Comparison of ENCODE assay signal across 8 cellular contexts in the genomic region with DNA sequence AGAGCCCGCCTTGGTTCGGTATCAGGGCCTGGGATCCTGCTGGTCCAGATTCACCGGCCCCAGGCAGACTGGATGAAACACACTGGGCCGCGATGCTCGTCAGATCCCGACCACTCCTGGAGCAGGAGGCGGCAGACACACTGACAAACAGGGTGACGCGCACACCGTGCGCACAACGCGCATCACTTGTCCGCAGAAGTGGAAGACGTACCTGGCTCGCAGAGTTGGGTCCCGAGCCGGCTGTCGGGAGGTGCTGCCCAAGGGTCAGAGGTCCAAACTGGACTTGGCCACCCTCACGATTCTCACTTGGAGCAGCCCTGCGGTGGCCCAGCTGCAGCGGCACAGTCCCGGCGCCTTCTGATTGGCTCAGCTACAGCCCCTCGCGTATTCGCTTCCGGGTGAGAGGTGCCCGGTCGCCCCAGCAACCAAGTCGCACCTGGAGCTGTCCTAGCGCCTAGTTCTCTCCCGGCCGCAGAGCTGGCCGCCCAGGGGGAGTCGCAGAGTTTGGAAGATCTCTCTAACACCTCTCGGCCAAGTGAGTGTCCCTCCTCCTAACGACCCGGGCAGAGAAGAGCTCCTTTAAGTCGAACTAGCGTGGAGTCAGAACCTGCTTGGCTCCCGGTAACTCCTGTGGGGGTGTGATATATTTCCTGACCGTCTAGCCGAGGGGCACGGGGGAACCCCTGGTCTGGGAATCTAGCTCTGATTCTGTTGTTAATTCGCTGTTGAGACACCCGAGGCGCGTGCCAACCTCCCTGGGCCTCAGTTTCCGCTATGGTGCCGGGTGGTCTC. TPM values are rescaled to one million over a fixed set of nuclear protein-coding genes. Genes with fewer than 3 reads are reported as not detected.
A peak's percentile ranks its signal among the peaks of the same experiment; 100 is the strongest.
DNase-seq lines count a peak whose midpoint lies in the region; ATAC-seq and TF ChIP-seq lines count a peak whose summit lies in the region.

A gene with protein sequence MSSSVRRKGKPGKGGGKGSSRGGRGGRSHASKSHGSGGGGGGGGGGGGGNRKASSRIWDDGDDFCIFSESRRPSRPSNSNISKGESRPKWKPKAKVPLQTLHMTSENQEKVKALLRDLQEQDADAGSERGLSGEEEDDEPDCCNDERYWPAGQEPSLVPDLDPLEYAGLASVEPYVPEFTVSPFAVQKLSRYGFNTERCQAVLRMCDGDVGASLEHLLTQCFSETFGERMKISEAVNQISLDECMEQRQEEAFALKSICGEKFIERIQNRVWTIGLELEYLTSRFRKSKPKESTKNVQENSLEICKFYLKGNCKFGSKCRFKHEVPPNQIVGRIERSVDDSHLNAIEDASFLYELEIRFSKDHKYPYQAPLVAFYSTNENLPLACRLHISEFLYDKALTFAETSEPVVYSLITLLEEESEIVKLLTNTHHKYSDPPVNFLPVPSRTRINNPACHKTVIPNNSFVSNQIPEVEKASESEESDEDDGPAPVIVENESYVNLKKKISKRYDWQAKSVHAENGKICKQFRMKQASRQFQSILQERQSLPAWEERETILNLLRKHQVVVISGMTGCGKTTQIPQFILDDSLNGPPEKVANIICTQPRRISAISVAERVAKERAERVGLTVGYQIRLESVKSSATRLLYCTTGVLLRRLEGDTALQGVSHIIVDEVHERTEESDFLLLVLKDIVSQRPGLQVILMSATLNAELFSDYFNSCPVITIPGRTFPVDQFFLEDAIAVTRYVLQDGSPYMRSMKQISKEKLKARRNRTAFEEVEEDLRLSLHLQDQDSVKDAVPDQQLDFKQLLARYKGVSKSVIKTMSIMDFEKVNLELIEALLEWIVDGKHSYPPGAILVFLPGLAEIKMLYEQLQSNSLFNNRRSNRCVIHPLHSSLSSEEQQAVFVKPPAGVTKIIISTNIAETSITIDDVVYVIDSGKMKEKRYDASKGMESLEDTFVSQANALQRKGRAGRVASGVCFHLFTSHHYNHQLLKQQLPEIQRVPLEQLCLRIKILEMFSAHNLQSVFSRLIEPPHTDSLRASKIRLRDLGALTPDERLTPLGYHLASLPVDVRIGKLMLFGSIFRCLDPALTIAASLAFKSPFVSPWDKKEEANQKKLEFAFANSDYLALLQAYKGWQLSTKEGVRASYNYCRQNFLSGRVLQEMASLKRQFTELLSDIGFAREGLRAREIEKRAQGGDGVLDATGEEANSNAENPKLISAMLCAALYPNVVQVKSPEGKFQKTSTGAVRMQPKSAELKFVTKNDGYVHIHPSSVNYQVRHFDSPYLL (N-terminal part only) (minus strand): TSS at position 359 of the 792 bp plus-strand sequence. CDS start 7,529 bp downstream, outside the sequence.
MORN2 (plus strand) TSS at position 401 of the 792 bp plus-strand sequence.

- TF ChIP-seq CTCF in astrocyte of the spinal cord (IDR thresholded peaks at IDR 0.05; ENCODE audit: low read depth, low read length) = no peak

- peak within 1 kb of the TSS; percentile 75 for H3K4me3 ChIP-seq in astrocyte of the spinal cord (ENCODE audit: low read depth, low read length)

- ATAC-seq in HG02970 (IDR thresholded peaks at IDR 0.05; ENCODE audit: low FRiP score, unreplicated experiment) (peak; percentile 99), sciatic nerve (peak; percentile 99)

- in situ Hi-C loops in astrocyte of the spinal cord (cut with HindIII; ENCODE audit: low sequenced_read_pairs) = no loop called here

- intact Hi-C loops in sciatic nerve (cut with DNase I) = no loop called here

- peak; percentile 61 for DNase-seq in NK-92 treated with Interleukin-12 subunit alpha and Interleukin-12 subunit beta, amount 100 ng/mL, for 24 hours (lab: John Stamatoyannopoulos, UW)
- DNase-seq in NK-92 (lab: John Stamatoyannopoulos, UW; ENCODE audit: unreplicated experiment) (no peak), NCI-H187 treated with DMSO at 0.1 percent for 48 hours (lab: John Stamatoyannopoulos, UW) (peak; percentile 37), T1000 (lab: John Stamatoyannopoulos, UW) (peak; percentile 60), astrocyte of the spinal cord (ENCODE audit: low read depth, low spot score) (peak; percentile 84), iPS DF 19.7 (ENCODE audit: low read depth, low spot score) (peak; percentile 59), sciatic nerve (ENCODE audit: low spot score) (peak; percentile 92)

RNA-seq across cellular contexts. Expression of the first gene that starts in this region (rescaled TPM):
- total RNA-seq in sciatic nerve = 19.8 TPM

RNA-seq across cellular contexts. Expression of gene MORN2, which starts in this region (rescaled TPM):
- total RNA-seq in sciatic nerve = 13.0 TPM
